ENCODE assay signal across 18 cellular contexts in genomic region chr4:678765-679481, GRCh38. TPM values are rescaled to one million over a fixed set of nuclear protein-coding genes. Genes with fewer than 3 reads are reported as not detected.
"Had no signal": no experiment of that assay in that cellular context is flagged by ENCODE, and none has a peak within 500 bp of the region (broad histone marks: within the 10 kb centered on the region; RNA-seq: fewer than 3 reads in every experiment).

No MANE protein-coding gene starts in this region.

- H3K27ac Mint-ChIP-seq: activated CD8-positive, alpha-beta T cell treated with anti-CD3 and anti-CD28 coated beads, Interleukin-2, amount 10 ng/mL, durations not matched to agents 7 days and 5 days; activated naive CD4-positive, alpha-beta T cell treated with anti-CD3 and anti-CD28 coated beads for 36 hours; activated T-cell treated with anti-CD3 and anti-CD28 coated beads, Interleukin-2, amount 50 U/mL, for 24 hours; activated T-helper 2 cell treated with anti-CD3 and anti-CD28 coated beads, Interferon-gamma antibody, Interleukin-2, Interleukin-4, amounts not matched to agents 10 μg/mL and 5 μg/mL and 100 μg/mL, durations not matched to agents 14 hours and 24 hours and 36 hours; WTC11 had no signal

- H3K27me3 ChIP-seq: transverse colon, vagina had no signal

- DNase-seq: activated CD4-positive, alpha-beta T cell treated with anti-CD3 and anti-CD28 coated beads for 4 hours; activated CD8-positive, alpha-beta T cell treated with anti-CD3 and anti-CD28 coated beads, Interleukin-2, amount 10 ng/mL, durations not matched to agents 7 days and 5 days; activated naive CD4-positive, alpha-beta T cell treated with anti-CD3 and anti-CD28 coated beads for 36 hours; activated T-cell treated with anti-CD3 and anti-CD28 coated beads, Interleukin-2, amount 50 U/mL, for 24 hours; effector CD8-positive, alpha-beta T cell; stimulated activated CD4-positive, alpha-beta T cell treated with anti-CD3 and anti-CD28 coated beads, Interleukin-12 subunit alpha, Interleukin-12 subunit beta, amount 100 ng/mL, for 4 hours; stimulated activated CD4-positive, alpha-beta T cell treated with anti-CD3 and anti-CD28 coated beads, Interleukin-1b, Interleukin-23, amount 100 ng/mL, for 48 hours; stimulated activated CD8-positive, alpha-beta memory T cell treated with anti-CD3 and anti-CD28 coated beads, Interleukin-4, amount 100 ng/mL, for 48 hours; stimulated activated naive CD8-positive, alpha-beta T cell treated with anti-CD3 and anti-CD28 coated beads, Interleukin-15, Interleukin-2, amounts not matched to agents 100 U/mL and 50 U/mL, for 24 hours; substantia nigra; transverse colon had no signal

- H3K36me3 Mint-ChIP-seq: natural killer cell treated with Interleukin-12 subunit alpha and Interleukin-12 subunit beta and Interleukin-15 and Interleukin-18, amount 100 ng/mL, for 72 hours; WTC11 had no signal

- H3K27me3 Mint-ChIP-seq: activated T-cell treated with anti-CD3 and anti-CD28 coated beads, Interleukin-2, amount 50 U/mL, for 24 hours; natural killer cell treated with Interleukin-12 subunit alpha and Interleukin-12 subunit beta and Interleukin-15 and Interleukin-18, amount 100 ng/mL, for 72 hours had no signal

- H3K9me3 ChIP-seq: esophagus muscularis mucosa, transverse colon, vagina had no signal

- H3K4me3 Mint-ChIP-seq: activated CD8-positive, alpha-beta T cell treated with anti-CD3 and anti-CD28 coated beads, Interleukin-2, amount 10 ng/mL, durations not matched to agents 7 days and 5 days; activated naive CD4-positive, alpha-beta T cell treated with anti-CD3 and anti-CD28 coated beads for 36 hours; activated T-cell treated with anti-CD3 and anti-CD28 coated beads, Interleukin-2, amount 50 U/mL, for 24 hours; dendritic cell treated with granulocyte-macrophage colony-stimulating factor and Interleukin-4, amounts not matched to agents 40 ng/mL and 50 ng/mL, for 4 days; natural killer cell treated with Interleukin-12 subunit alpha and Interleukin-12 subunit beta and Interleukin-15 and Interleukin-18, amount 100 ng/mL, for 72 hours; WTC11 had no signal

- H3K4me3 ChIP-seq: esophagus muscularis mucosa, transverse colon, vagina had no signal

- H3K9me3 Mint-ChIP-seq: activated naive CD4-positive, alpha-beta T cell treated with anti-CD3 and anti-CD28 coated beads for 36 hours; activated T-cell treated with anti-CD3 and anti-CD28 coated beads, Interleukin-2, amount 50 U/mL, for 24 hours; activated T-helper 2 cell treated with anti-CD3 and anti-CD28 coated beads, Interferon-gamma antibody, Interleukin-2, Interleukin-4, amounts not matched to agents 10 μg/mL and 5 μg/mL and 100 μg/mL, durations not matched to agents 14 hours and 24 hours and 36 hours; dendritic cell treated with granulocyte-macrophage colony-stimulating factor and Interleukin-4, amounts not matched to agents 40 ng/mL and 50 ng/mL, for 4 days; natural killer cell treated with Interleukin-12 subunit alpha and Interleukin-12 subunit beta and Interleukin-15 and Interleukin-18, amount 100 ng/mL, for 72 hours; WTC11 had no signal

- H3K36me3 ChIP-seq: esophagus muscularis mucosa, transverse colon, vagina had no signal

- H3K27ac ChIP-seq: esophagus muscularis mucosa, transverse colon, vagina had no signal

RNA-seq across cellular contexts. Expression of gene SLC49A3, which starts 10.0 kb away (rescaled TPM):
- total RNA-seq: activated naive CD4-positive, alpha-beta T cell treated with anti-CD3 and anti-CD28 coated beads for 36 hours had no signal

RNA-seq across cellular contexts. Expression of gene PDE6B, which starts 53.5 kb away (rescaled TPM):
- total RNA-seq: bronchial epithelial cell had no signal
